Comparison of ENCODE assay signal across 14 cellular contexts in genomic region chr6:20318851-20319387, GRCh38.
DNase-seq lines count a peak whose midpoint lies in the region; ATAC-seq and TF ChIP-seq lines count a peak whose summit lies in the region.
"Had no signal": no experiment of that assay in that cellular context is flagged by ENCODE, and none has a peak within 500 bp of the region (broad histone marks: within the 10 kb centered on the region; RNA-seq: fewer than 3 reads in every experiment).

No MANE protein-coding gene starts in this region.

- no peaks in the 10 kb centered on the region for H3K79me2 ChIP-seq in DND-41 (ENCODE audit: insufficient read depth, low read length)

- no peaks in the 10 kb centered on the region for H3K9me3 ChIP-seq in CD4-positive, CD25-positive, alpha-beta regulatory T cell (ENCODE audit: control insufficient read depth in 2 of 2, low read length in 2 of 2)
- H3K9me3 ChIP-seq in DND-41 (ENCODE audit: insufficient read depth, low read length, severe bottlenecking) = peaks cover 7% of the 10 kb centered on the region
- H3K9me3 ChIP-seq: tibial artery had no signal

- H3K27ac Mint-ChIP-seq in CD4-positive, CD25-positive, alpha-beta regulatory T cell = peak overlapping the region; percentile 91 to 99 (median 96)
- H3K27ac Mint-ChIP-seq in activated CD8-positive, alpha-beta T cell treated with anti-CD3 and anti-CD28 coated beads, Interleukin-2, amount 10 ng/mL, durations not matched to agents 7 days and 5 days = peak overlapping the region; percentile 99
- H3K27ac Mint-ChIP-seq in naive B cell (peak overlapping the region in 5 of 6 donors; percentile 91 to 99 (median 96)), glutamatergic neuron (ENCODE audit: unreplicated experiment) (no peak overlapping the region)
- H3K27ac Mint-ChIP-seq: endodermal cell, progenitor cell of endocrine pancreas had no signal

- DNase-seq in CD4-positive, CD25-positive, alpha-beta regulatory T cell = no peak
- DNase-seq in DND-41 (no peak), naive B cell (no peak), NCI-H2171 (lab: John Stamatoyannopoulos, UW) (no peak), OCI-M2 (lab: John Stamatoyannopoulos, UW; ENCODE audit: unreplicated experiment) (no peak), glutamatergic neuron (no peak)
- DNase-seq in activated CD8-positive, alpha-beta T cell treated with anti-CD3 and anti-CD28 coated beads, Interleukin-2, amount 10 ng/mL, durations not matched to agents 7 days and 5 days = no peak
- DNase-seq: endodermal cell, NCI-H1092, NCI-H1930, tibial artery had no signal

- H3K4me3 ChIP-seq in CD4-positive, CD25-positive, alpha-beta regulatory T cell (ENCODE audit: low read depth, low read length) = peak overlapping the region; percentile 93
- H3K4me3 ChIP-seq in DND-41 (ENCODE audit: low read depth in 1 of 2, low read length in 2 of 2) = peak overlapping the region in 1 of 2 experiments; percentile 60; a peak in 2 of 4 replicates
- H3K4me3 ChIP-seq: tibial artery had no signal

- H3K27me3 ChIP-seq in CD4-positive, CD25-positive, alpha-beta regulatory T cell (ENCODE audit: control insufficient read depth, insufficient read depth, low read length) = no peaks in the 10 kb centered on the region
- H3K27me3 ChIP-seq in DND-41 (ENCODE audit: insufficient read depth, low read length, poor library complexity) = no peaks in the 10 kb centered on the region

- H3K4me1 Mint-ChIP-seq in CD4-positive, CD25-positive, alpha-beta regulatory T cell = peaks cover 13 to 27% (median 17%) of the 10 kb centered on the region in 4 donors
- peaks cover 30% of the 10 kb centered on the region for H3K4me1 Mint-ChIP-seq in activated CD8-positive, alpha-beta T cell treated with anti-CD3 and anti-CD28 coated beads, Interleukin-2, amount 10 ng/mL, durations not matched to agents 7 days and 5 days (ENCODE audit: low read depth)
- H3K4me1 Mint-ChIP-seq in naive B cell = peaks cover 9 to 16% (median 16%) of the 10 kb centered on the region in 3 donors
- no peaks in the 10 kb centered on the region for H3K4me1 Mint-ChIP-seq in glutamatergic neuron (ENCODE audit: low read depth, unreplicated experiment)
- H3K4me1 Mint-ChIP-seq: neural crest cell had no signal

- POLR2A ChIA-PET in activated CD8-positive, alpha-beta T cell treated with anti-CD3 and anti-CD28 coated beads, Interleukin-2, amount 10 ng/mL, durations not matched to agents 7 days and 5 days (lab: Charles Lee) = interaction anchor here (0.7 to 4.5 kb wide), 32 partner anchors 8 to 220 kb away, joined by 3 to 166 read pairs (median 8); partner anchors contain the start of genes CDKAL1, E2F3 and MBOAT1

- no peaks in the 10 kb centered on the region for H4K20me1 ChIP-seq in DND-41 (ENCODE audit: insufficient read depth, low read length)

- peak overlapping the region; percentile 80 to 92 (median 91) for H3K4me3 Mint-ChIP-seq in CD4-positive, CD25-positive, alpha-beta regulatory T cell
- H3K4me3 Mint-ChIP-seq in activated CD8-positive, alpha-beta T cell treated with anti-CD3 and anti-CD28 coated beads, Interleukin-2, amount 10 ng/mL, durations not matched to agents 7 days and 5 days = peak overlapping the region; percentile 80
- H3K4me3 Mint-ChIP-seq in naive B cell = peak overlapping the region in 3 of 8 donors; percentile 70 to 81 (median 81)
- no peak overlapping the region for H3K4me3 Mint-ChIP-seq in glutamatergic neuron (ENCODE audit: unreplicated experiment)
- H3K4me3 Mint-ChIP-seq: endodermal cell, neural crest cell had no signal

- ATAC-seq in CD4-positive, CD25-positive, alpha-beta regulatory T cell (ENCODE audit: low read depth in 2 of 2) = no peak
- ATAC-seq in DND-41 (ENCODE audit: insufficient read depth, low read depth) (no peak), naive B cell (ENCODE audit: low read depth in 2 of 2) (no peak)
- no peak for ATAC-seq in activated CD8-positive, alpha-beta T cell treated with anti-CD3 and anti-CD28 coated beads, Interleukin-2, amount 10 ng/mL, durations not matched to agents 7 days and 5 days
- ATAC-seq: Panc1 had no signal

- H3K27me3 Mint-ChIP-seq in CD4-positive, CD25-positive, alpha-beta regulatory T cell = peaks cover 6% of the 10 kb centered on the region
- H3K27me3 Mint-ChIP-seq in activated CD8-positive, alpha-beta T cell treated with anti-CD3 and anti-CD28 coated beads, Interleukin-2, amount 10 ng/mL, durations not matched to agents 7 days and 5 days (ENCODE audit: low read depth) = peaks cover 3% of the 10 kb centered on the region
- H3K27me3 Mint-ChIP-seq in naive B cell (peaks cover 2 to 8% (median 7%) of the 10 kb centered on the region in 3 donors), glutamatergic neuron (ENCODE audit: unreplicated experiment) (no peaks in the 10 kb centered on the region)

- CTCF ChIA-PET in activated CD8-positive, alpha-beta T cell treated with anti-CD3 and anti-CD28 coated beads, Interleukin-2, amount 10 ng/mL, durations not matched to agents 7 days and 5 days (lab: Charles Lee) = interaction anchor here (0.9 to 3.6 kb wide), 9 partner anchors 13 to 209 kb away, joined by 3 to 43 read pairs (median 10); no protein-coding TSS in a partner anchor

- H2AFZ ChIP-seq in DND-41 (ENCODE audit: low read depth, low read length) = peak overlapping the region; percentile 89; the same call in 1 of the 2 replicates

- no peak for TF ChIP-seq CTCF in DND-41 (IDR thresholded peaks at IDR 0.05; ENCODE audit: borderline replicate concordance, extremely low read depth, low read length, poor library complexity, severe bottlenecking)
- no peak for TF ChIP-seq CTCF in glutamatergic neuron (IDR thresholded peaks at IDR 0.05; ENCODE audit: partially characterized antibody, unreplicated experiment)

- H3K9me3 Mint-ChIP-seq in CD4-positive, CD25-positive, alpha-beta regulatory T cell = peaks cover 0 to 7% (median 0%) of the 10 kb centered on the region in 7 donors
- peaks cover 14% of the 10 kb centered on the region for H3K9me3 Mint-ChIP-seq in activated CD8-positive, alpha-beta T cell treated with anti-CD3 and anti-CD28 coated beads, Interleukin-2, amount 10 ng/mL, durations not matched to agents 7 days and 5 days (ENCODE audit: insufficient read depth)
- peaks cover 0 to 14% (median 7%) of the 10 kb centered on the region in 7 donors for H3K9me3 Mint-ChIP-seq in naive B cell
- H3K9me3 Mint-ChIP-seq in glutamatergic neuron (ENCODE audit: unreplicated experiment) = peaks cover 2% of the 10 kb centered on the region

- no peaks in the 10 kb centered on the region for H3K36me3 ChIP-seq in CD4-positive, CD25-positive, alpha-beta regulatory T cell (ENCODE audit: control insufficient read depth, insufficient read depth, low read length)
- H3K36me3 ChIP-seq in DND-41 (ENCODE audit: insufficient read depth, low read length) = no peaks in the 10 kb centered on the region
- H3K36me3 ChIP-seq: tibial artery had no signal

- H3K27ac ChIP-seq in CD4-positive, CD25-positive, alpha-beta regulatory T cell (ENCODE audit: insufficient read depth, low read length, poor library complexity, severe bottlenecking) = peak overlapping the region; percentile 91
- peak overlapping the region; percentile 55 for H3K27ac ChIP-seq in DND-41 (ENCODE audit: low read length)
- H3K27ac ChIP-seq: tibial artery had no signal

- H3K9ac ChIP-seq in DND-41 (ENCODE audit: low read depth, low read length) = no peak overlapping the region

- H3K4me1 ChIP-seq in CD4-positive, CD25-positive, alpha-beta regulatory T cell (ENCODE audit: control insufficient read depth, insufficient read depth, low read length, poor library complexity, severe bottlenecking) = peaks cover 9% of the 10 kb centered on the region
- H3K4me1 ChIP-seq in DND-41 (ENCODE audit: insufficient read depth, low read length) = peaks cover 16% of the 10 kb centered on the region
- H3K4me1 ChIP-seq: tibial artery had no signal

- no peaks in the 10 kb centered on the region for H3K36me3 Mint-ChIP-seq in CD4-positive, CD25-positive, alpha-beta regulatory T cell
- H3K36me3 Mint-ChIP-seq in activated CD8-positive, alpha-beta T cell treated with anti-CD3 and anti-CD28 coated beads, Interleukin-2, amount 10 ng/mL, durations not matched to agents 7 days and 5 days (ENCODE audit: low read depth) = peaks cover 19% of the 10 kb centered on the region
- H3K36me3 Mint-ChIP-seq in naive B cell (no peaks in the 10 kb centered on the region), glutamatergic neuron (ENCODE audit: unreplicated experiment) (no peaks in the 10 kb centered on the region)

- H3K4me2 ChIP-seq in DND-41 (ENCODE audit: insufficient read depth, low read length) = 0 out of 2 replicates have a peak overlapping the region, but pooled peaks have one; percentile 72
